Comparison of ENCODE assay signal across 20 cellular contexts in the genomic region with DNA sequence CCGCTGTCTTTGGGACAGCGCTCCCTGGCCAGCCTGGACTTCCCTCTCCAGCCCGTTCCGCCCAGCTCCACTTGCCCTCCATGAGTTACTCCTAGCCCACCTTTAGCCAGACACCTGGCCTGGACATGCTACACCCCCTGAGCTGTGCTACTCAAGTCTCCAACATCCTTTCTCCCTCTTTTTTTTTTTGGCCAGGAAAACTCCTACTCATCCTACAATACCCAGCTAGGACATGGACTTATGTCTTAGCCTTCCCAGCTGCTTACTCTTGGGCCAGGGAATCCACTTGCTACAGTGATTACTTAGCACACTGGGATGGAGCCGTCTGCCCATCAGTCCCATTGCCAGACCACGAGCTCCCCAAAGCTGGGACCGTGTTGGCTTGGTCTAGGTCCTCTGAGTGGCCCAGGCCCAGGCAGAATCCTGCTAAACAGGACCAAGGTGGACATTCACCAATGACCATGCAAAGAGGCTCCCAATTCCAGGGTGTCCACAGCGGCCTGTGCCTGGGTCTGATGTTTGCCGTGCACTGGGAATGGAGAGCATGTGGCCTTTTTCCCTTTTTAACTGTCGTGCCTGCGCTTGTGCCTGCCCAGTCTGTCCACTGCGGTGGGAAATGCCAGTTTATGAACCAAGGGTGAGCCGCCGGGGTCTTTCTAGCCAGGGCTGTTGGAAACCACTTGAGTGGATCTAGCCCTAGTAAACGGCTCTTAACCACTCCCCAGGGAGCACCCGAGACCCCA.
DNase-seq lines count a peak whose midpoint lies in the region; ATAC-seq and TF ChIP-seq lines count a peak whose summit lies in the region.
"Had no signal": no experiment of that assay in that cellular context is flagged by ENCODE, and none has a peak within 500 bp of the region (broad histone marks: within the 10 kb centered on the region; RNA-seq: fewer than 3 reads in every experiment).

No MANE protein-coding gene starts in this region.

- H3K36me3 ChIP-seq in left ventricle myocardium inferior (no peaks in the 10 kb centered on the region), esophagus muscularis mucosa (no peaks in the 10 kb centered on the region), upper lobe of right lung (no peaks in the 10 kb centered on the region)
- H3K36me3 ChIP-seq: heart left ventricle had no signal

- H3K36me3 Mint-ChIP-seq in nephron progenitor cell (ENCODE audit: low read depth) = no peaks in the 10 kb centered on the region
- H3K36me3 Mint-ChIP-seq: activated naive CD4-positive, alpha-beta T cell treated with anti-CD3 and anti-CD28 coated beads, Interleukin-2, amount 50 U/mL, for 72 hours had no signal

- H3K4me3 ChIP-seq in left ventricle myocardium inferior (no peak overlapping the region), esophagus muscularis mucosa (no peak overlapping the region), upper lobe of right lung (no peak overlapping the region)
- H3K4me3 ChIP-seq: heart left ventricle had no signal

- TF ChIP-seq CTCF in left ventricle myocardium inferior (IDR thresholded peaks at IDR 0.05; ENCODE audit: borderline replicate concordance) (no peak), esophagus muscularis mucosa (IDR thresholded peaks at IDR 0.05) (no peak), nephron progenitor cell (IDR thresholded peaks at IDR 0.05) (no peak), upper lobe of right lung (IDR thresholded peaks at IDR 0.05) (no peak)

- no peak overlapping the region for H3K4me3 Mint-ChIP-seq in nephron progenitor cell
- H3K4me3 Mint-ChIP-seq: activated CD4-positive, alpha-beta T cell treated with anti-CD3 and anti-CD28 coated beads, Interleukin-2, amount 10 ng/mL, durations not matched to agents 24 days and 14 days; T-helper 1 cell treated with Interleukin-12 subunit alpha and Interleukin-12 subunit beta and Interleukin-4 antibody, amounts not matched to agents 30 μg/mL and 1 μg/mL, for 36 hours had no signal

- TF ChIP-seq POLR2A in esophagus muscularis mucosa (IDR thresholded peaks at IDR 0.05; ENCODE audit: low read depth) = no peak

- H3K27me3 ChIP-seq in left ventricle myocardium inferior (ENCODE audit: low read depth) = no peaks in the 10 kb centered on the region
- H3K27me3 ChIP-seq in esophagus muscularis mucosa = peaks cover 0 to 16% (median 0%) of the 10 kb centered on the region in 4 donors
- no peaks in the 10 kb centered on the region for H3K27me3 ChIP-seq in upper lobe of right lung
- H3K27me3 ChIP-seq: heart left ventricle had no signal

- peaks cover 10% of the 10 kb centered on the region for H3K4me1 ChIP-seq in left ventricle myocardium inferior
- H3K4me1 ChIP-seq in esophagus muscularis mucosa = peaks cover under 1 to 25% (median 23%) of the 10 kb centered on the region in 4 donors
- peaks cover 32% of the 10 kb centered on the region for H3K4me1 ChIP-seq in upper lobe of right lung

- peak overlapping the region; percentile 73 for H3K27ac Mint-ChIP-seq in nephron progenitor cell
- H3K27ac Mint-ChIP-seq: activated CD4-positive, alpha-beta T cell treated with anti-CD3 and anti-CD28 coated beads, Interleukin-2, amount 10 ng/mL, durations not matched to agents 24 days and 14 days; activated naive CD4-positive, alpha-beta T cell treated with anti-CD3 and anti-CD28 coated beads, Interleukin-2, amount 50 U/mL, for 72 hours; T-helper 1 cell treated with Interleukin-12 subunit alpha and Interleukin-12 subunit beta and Interleukin-4 antibody, amounts not matched to agents 30 μg/mL and 1 μg/mL, for 36 hours had no signal

- H3K9me3 Mint-ChIP-seq in nephron progenitor cell = no peaks in the 10 kb centered on the region
- H3K9me3 Mint-ChIP-seq: activated CD4-positive, alpha-beta T cell treated with anti-CD3 and anti-CD28 coated beads, Interleukin-2, amount 10 ng/mL, durations not matched to agents 24 days and 14 days; activated naive CD4-positive, alpha-beta T cell treated with anti-CD3 and anti-CD28 coated beads, Interleukin-2, amount 50 U/mL, for 72 hours; T-helper 1 cell treated with Interleukin-12 subunit alpha and Interleukin-12 subunit beta and Interleukin-4 antibody, amounts not matched to agents 30 μg/mL and 1 μg/mL, for 36 hours had no signal

- TF ChIP-seq EP300 in esophagus muscularis mucosa (IDR thresholded peaks at IDR 0.05) = no peak

- peak overlapping the region; percentile 33 for H3K27ac ChIP-seq in left ventricle myocardium inferior (replicated peaks)
- peak overlapping the region; percentile 50 to 68 (median 59) for H3K27ac ChIP-seq in esophagus muscularis mucosa (replicated peaks in 1 of 4)
- no peak overlapping the region for H3K27ac ChIP-seq in upper lobe of right lung
- H3K27ac ChIP-seq: C4-2B had no signal

- peaks cover 13% of the 10 kb centered on the region for H3K27me3 Mint-ChIP-seq in nephron progenitor cell (ENCODE audit: low read depth, poor library complexity)
- H3K27me3 Mint-ChIP-seq: activated CD4-positive, alpha-beta T cell treated with anti-CD3 and anti-CD28 coated beads, Interleukin-2, amount 10 ng/mL, durations not matched to agents 24 days and 14 days had no signal

- no peak for DNase-seq in left ventricle myocardium inferior
- no peak for DNase-seq in cardiac septum (ENCODE audit: low spot score)
- DNase-seq in esophagus muscularis mucosa (ENCODE audit: extremely low spot score) = no peak
- peak; percentile 56 for DNase-seq in nephron progenitor cell
- peak; percentile 54 for DNase-seq in upper lobe of right lung
- no peak for DNase-seq in DMS53 treated with DMSO at 0.1 percent for 48 hours (lab: John Stamatoyannopoulos, UW; ENCODE audit: unreplicated experiment)
- no peak for DNase-seq in NCI-H2196 treated with DMSO at 0.1 percent for 48 hours (lab: John Stamatoyannopoulos, UW; ENCODE audit: unreplicated experiment)
- no peak for DNase-seq in NCI-H748 treated with DMSO at 0.1 percent for 48 hours (lab: John Stamatoyannopoulos, UW)
- DNase-seq: ACHN; activated CD4-positive, alpha-beta T cell treated with anti-CD3 and anti-CD28 coated beads, Interleukin-2, amount 10 ng/mL, durations not matched to agents 24 days and 14 days; GOT3; NCI-H187; NCI-H2227 treated with DMSO at 0.1 percent for 48 hours; PC-3; SIG-M5; stimulated activated CD8-positive, alpha-beta memory T cell treated with anti-CD3 and anti-CD28 coated beads, Interleukin-4, amount 100 ng/mL, for 48 hours had no signal

- 79% methylated on average over 16 of the region's 16 CpGs for WGBS in esophagus muscularis mucosa

- H3K9me3 ChIP-seq in left ventricle myocardium inferior (replicated peaks) = no peaks in the 10 kb centered on the region
- no peaks in the 10 kb centered on the region for H3K9me3 ChIP-seq in esophagus muscularis mucosa
- no peaks in the 10 kb centered on the region for H3K9me3 ChIP-seq in upper lobe of right lung
- H3K9me3 ChIP-seq: heart left ventricle had no signal

- no peak for ATAC-seq in upper lobe of right lung
- ATAC-seq: activated naive CD4-positive, alpha-beta T cell treated with anti-CD3 and anti-CD28 coated beads, Interleukin-2, amount 50 U/mL, for 72 hours; PC-3 had no signal

- peaks cover 78% of the 10 kb centered on the region for H3K4me1 Mint-ChIP-seq in nephron progenitor cell
- H3K4me1 Mint-ChIP-seq: activated CD4-positive, alpha-beta T cell treated with anti-CD3 and anti-CD28 coated beads, Interleukin-2, amount 10 ng/mL, durations not matched to agents 24 days and 14 days had no signal

- intact Hi-C loops in left ventricle myocardium inferior (cut with micrococcal nuclease) = no loop called here
- intact Hi-C loops in cardiac septum (cut with DNase I) = loop anchor here (5.0 kb wide), 1 partner anchor 38 kb away; no protein-coding TSS in a partner anchor
- intact Hi-C loops in esophagus muscularis mucosa (cut with DNase I) = no loop called here
- intact Hi-C loops in upper lobe of right lung (cut with DNase I) = no loop called here

Comparison
In these comparisons a context has a peak if more than half of its experiments do, and no peak if none do; other contexts are left out.
1. DNase-seq: peak in nephron progenitor cell (single experiment) and upper lobe of right lung (single experiment); none in left ventricle myocardium inferior (single experiment), cardiac septum (single experiment), esophagus muscularis mucosa (single experiment), DMS53 treated with DMSO at 0.1 percent for 48 hours (single experiment), NCI-H2196 treated with DMSO at 0.1 percent for 48 hours (single experiment) and NCI-H748 treated with DMSO at 0.1 percent for 48 hours (single experiment).